8 cellular contexts compared by ENCODE assay signal in the genomic region with DNA sequence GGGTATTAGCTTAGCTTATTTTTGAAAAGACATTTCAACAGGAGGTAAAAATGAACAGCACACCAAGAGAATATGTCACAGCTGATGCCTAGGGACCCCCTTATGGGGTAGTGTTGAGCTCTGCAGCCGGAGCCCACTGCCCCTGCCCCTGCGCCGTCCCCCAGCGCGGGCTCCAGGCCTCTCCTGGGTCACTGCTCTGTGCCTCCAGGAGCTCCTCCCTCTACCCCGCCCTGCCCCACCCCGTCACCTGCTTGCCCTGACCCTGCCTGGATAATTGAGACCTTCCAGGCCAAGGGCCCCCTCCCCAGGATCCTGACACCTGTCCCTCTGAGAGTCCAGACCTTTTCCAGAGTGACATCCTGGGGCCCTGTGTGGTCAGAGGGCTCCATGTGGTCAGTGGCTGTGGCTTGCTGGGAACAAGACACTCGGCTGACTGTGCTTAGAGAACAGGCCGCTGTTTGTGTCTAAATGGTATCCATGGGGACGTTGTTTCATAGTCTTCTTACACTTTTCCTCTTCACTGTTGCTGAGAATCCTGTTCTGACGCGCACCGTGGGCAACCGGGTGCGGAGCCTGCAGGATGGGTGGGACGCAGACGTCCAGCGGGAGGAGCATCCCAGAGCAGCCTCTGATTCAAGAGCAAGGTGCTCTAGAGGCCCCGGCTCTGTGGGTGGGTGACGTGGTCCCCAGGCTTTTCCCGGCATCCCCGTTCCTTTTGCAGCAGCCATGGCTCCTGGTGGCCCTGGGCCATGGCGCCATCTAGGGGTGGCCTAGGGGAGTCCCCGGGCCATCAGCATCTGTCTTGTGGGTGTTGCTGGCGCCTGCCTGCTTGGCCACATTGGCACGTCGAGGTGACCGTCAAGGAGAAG. TPM values are rescaled to one million over a fixed set of nuclear protein-coding genes. Genes with fewer than 3 reads are reported as not detected.
DNase-seq lines count a peak whose midpoint lies in the region; ATAC-seq and TF ChIP-seq lines count a peak whose summit lies in the region.

No MANE protein-coding gene starts in this region.

- ATAC-seq in naive B cell (ENCODE audit: low read depth in 2 of 2): peak; percentile 38 to 54

- no peak overlapping the region for H3K4me3 ChIP-seq in suprapubic skin

- peaks cover 2% of the 10 kb centered on the region for H3K4me1 Mint-ChIP-seq in activated CD4-positive, alpha-beta T cell treated with anti-CD3 and anti-CD28 coated beads, Interleukin-2, amount 10 ng/mL, durations not matched to agents 24 days and 14 days
- peaks cover 27 to 30% (median 29%) of the 10 kb centered on the region in 3 donors for H3K4me1 Mint-ChIP-seq in naive B cell

- no peaks in the 10 kb centered on the region for H3K36me3 Mint-ChIP-seq in activated CD4-positive, alpha-beta T cell treated with anti-CD3 and anti-CD28 coated beads, Interleukin-2, amount 10 ng/mL, durations not matched to agents 24 days and 14 days (ENCODE audit: low read depth)
- H3K36me3 Mint-ChIP-seq in naive B cell: no peaks in the 10 kb centered on the region

- no peak for TF ChIP-seq EP300 in suprapubic skin (IDR thresholded peaks at IDR 0.05)

- no peaks in the 10 kb centered on the region for H3K9me3 Mint-ChIP-seq in activated CD4-positive, alpha-beta T cell treated with anti-CD3 and anti-CD28 coated beads, Interleukin-2, amount 10 ng/mL, durations not matched to agents 24 days and 14 days
- peaks cover 0 to 1% (median 0%) of the 10 kb centered on the region in 7 donors for H3K9me3 Mint-ChIP-seq in naive B cell

- peak overlapping the region; percentile 64 for H3K27ac ChIP-seq in suprapubic skin

- peak; percentile 57 to 84 for TF ChIP-seq CTCF in suprapubic skin (IDR thresholded peaks at IDR 0.05)

- H3K36me3 ChIP-seq in suprapubic skin: peaks cover 9% of the 10 kb centered on the region

- H3K27me3 Mint-ChIP-seq in activated CD4-positive, alpha-beta T cell treated with anti-CD3 and anti-CD28 coated beads, Interleukin-2, amount 10 ng/mL, durations not matched to agents 24 days and 14 days: no peaks in the 10 kb centered on the region
- no peaks in the 10 kb centered on the region for H3K27me3 Mint-ChIP-seq in naive B cell

- peaks cover 24% of the 10 kb centered on the region for H3K4me1 ChIP-seq in suprapubic skin

- intact Hi-C loops in activated CD4-positive, alpha-beta T cell treated with anti-CD3 and anti-CD28 coated beads, Interleukin-2, amount 10 ng/mL, durations not matched to agents 24 days and 14 days (cut with micrococcal nuclease): loop anchor here (10.0 kb wide), 1 partner anchor 46 kb away; a partner anchor contains a TSS

- DNase-seq in NCI-H2029 (lab: John Stamatoyannopoulos, UW) (peak; percentile 24), NCI-H2029 treated with DMSO at 0.1 percent for 48 hours (lab: John Stamatoyannopoulos, UW) (no peak), naive B cell (peak; percentile 31), suprapubic skin (ENCODE audit: low spot score in 2 of 2) (peak in 1 of 2 donors; percentile 79), dedifferentiated amniotic fluid mesenchymal stem cell (ENCODE audit: extremely low spot score) (no peak), NCI-H1092 (lab: John Stamatoyannopoulos, UW) (no peak)
- DNase-seq in activated CD4-positive, alpha-beta T cell treated with anti-CD3 and anti-CD28 coated beads, Interleukin-2, amount 10 ng/mL, durations not matched to agents 24 days and 14 days: peak; percentile 79
- peak; percentile 41 for DNase-seq in effector CD4-positive, alpha-beta T cell

- no peaks in the 10 kb centered on the region for H3K9me3 ChIP-seq in suprapubic skin

- no peak overlapping the region for H3K4me3 Mint-ChIP-seq in activated CD4-positive, alpha-beta T cell treated with anti-CD3 and anti-CD28 coated beads, Interleukin-2, amount 10 ng/mL, durations not matched to agents 24 days and 14 days
- H3K4me3 Mint-ChIP-seq in naive B cell: peak overlapping the region in 1 of 8 donors; percentile 42

- WGBS in suprapubic skin: 73% methylated on average over 12 of the region's 28 CpGs

- TF ChIP-seq POLR2A in suprapubic skin (IDR thresholded peaks at IDR 0.05): no peak

- H3K27me3 ChIP-seq in suprapubic skin: no peaks in the 10 kb centered on the region

- no peak overlapping the region for H3K27ac Mint-ChIP-seq in activated CD4-positive, alpha-beta T cell treated with anti-CD3 and anti-CD28 coated beads, Interleukin-2, amount 10 ng/mL, durations not matched to agents 24 days and 14 days
- H3K27ac Mint-ChIP-seq in naive B cell: peak overlapping the region in 3 of 6 donors; percentile 23 to 84 (median 82)

RNA-seq across cellular contexts. Expression of a gene that starts 20.0 kb away (rescaled TPM):
- 0.44 and 0.45 TPM in 2 replicates for total RNA-seq in activated CD4-positive, alpha-beta T cell treated with anti-CD3 and anti-CD28 coated beads, Interleukin-2, amount 10 ng/mL, durations not matched to agents 24 days and 14 days
- polyA plus RNA-seq in naive B cell (ENCODE audit: low read depth in 6 of 6): not detected
- total RNA-seq in suprapubic skin: 10 to 100 TPM in 1 of 4 donors, 1 to 10 TPM in 3; 1.2 to 12.6 (median 4.6) TPM

RNA-seq across cellular contexts. Expression of a gene that starts 20.9 kb away (rescaled TPM):
- total RNA-seq in activated CD4-positive, alpha-beta T cell treated with anti-CD3 and anti-CD28 coated beads, Interleukin-2, amount 10 ng/mL, durations not matched to agents 24 days and 14 days: 12.5 and 16.5 TPM in 2 replicates
- polyA plus RNA-seq in naive B cell (ENCODE audit: low read depth in 6 of 6): 10 to 100 TPM in 2 of 6 donors, 1 to 10 TPM in 4; 6.8 to 14.5 (median 9.4) TPM
- total RNA-seq in suprapubic skin: 100 to 1,000 TPM in 3 of 4 donors, 10 to 100 TPM in 1; 77.8 to 116 (median 110) TPM

RNA-seq across cellular contexts. Expression of a gene that starts 25.4 kb away (rescaled TPM):
- total RNA-seq in activated CD4-positive, alpha-beta T cell treated with anti-CD3 and anti-CD28 coated beads, Interleukin-2, amount 10 ng/mL, durations not matched to agents 24 days and 14 days: 146 and 153 TPM in 2 replicates
- polyA plus RNA-seq in naive B cell (ENCODE audit: low read depth in 6 of 6): 10 to 100 TPM; 66.3 to 87.6 (median 84.9) TPM
- 100 to 1,000 TPM in 1 of 4 donors, 10 to 100 TPM in 3; 72.2 to 138 (median 84.7) TPM for total RNA-seq in suprapubic skin

RNA-seq across cellular contexts. Expression of a gene that starts 30.9 kb away (rescaled TPM):
- 71.2 and 73.0 TPM in 2 replicates for total RNA-seq in activated CD4-positive, alpha-beta T cell treated with anti-CD3 and anti-CD28 coated beads, Interleukin-2, amount 10 ng/mL, durations not matched to agents 24 days and 14 days
- 10 to 100 TPM; 20.8 to 46.6 (median 22.7) TPM for polyA plus RNA-seq in naive B cell (ENCODE audit: low read depth in 6 of 6)
- total RNA-seq in suprapubic skin: 10 to 100 TPM; 10.3 to 29.8 (median 24.2) TPM

RNA-seq across cellular contexts. Expression of a gene that starts 38.4 kb away (rescaled TPM):
- 99.9 and 111 TPM in 2 replicates for total RNA-seq in activated CD4-positive, alpha-beta T cell treated with anti-CD3 and anti-CD28 coated beads, Interleukin-2, amount 10 ng/mL, durations not matched to agents 24 days and 14 days
- polyA plus RNA-seq in naive B cell (ENCODE audit: low read depth in 6 of 6): 1 to 10 TPM in 2 of 6 donors, under 1 TPM in 3, not detected in 1; 0.75 to 2.3 (median 0.90) TPM
- total RNA-seq in suprapubic skin: 10 to 100 TPM; 18.3 to 63.0 (median 32.2) TPM

Comparison
In these comparisons a context has a peak if more than half of its experiments do, and no peak if none do; other contexts are left out.
1. DNase-seq: peak in NCI-H2029 (single experiment), activated CD4-positive, alpha-beta T cell treated with anti-CD3 and anti-CD28 coated beads, Interleukin-2, amount 10 ng/mL, durations not matched to agents 24 days and 14 days (single experiment), effector CD4-positive, alpha-beta T cell (single experiment) and naive B cell (single experiment); none in NCI-H2029 treated with DMSO at 0.1 percent for 48 hours (single experiment), dedifferentiated amniotic fluid mesenchymal stem cell (single experiment) and NCI-H1092 (single experiment).